1 cellular context compared by ENCODE assay signal in genomic region chr22:23742505-23743264, GRCh38.
TF ChIP-seq lines count a peak whose summit lies in the region.

No MANE protein-coding gene starts in this region.

TF ChIP-seq in GM12878, 131 proteins besides CTCF, POLR2A, EP300 and RAD21:
- TF ChIP-seq, protein P1, sequence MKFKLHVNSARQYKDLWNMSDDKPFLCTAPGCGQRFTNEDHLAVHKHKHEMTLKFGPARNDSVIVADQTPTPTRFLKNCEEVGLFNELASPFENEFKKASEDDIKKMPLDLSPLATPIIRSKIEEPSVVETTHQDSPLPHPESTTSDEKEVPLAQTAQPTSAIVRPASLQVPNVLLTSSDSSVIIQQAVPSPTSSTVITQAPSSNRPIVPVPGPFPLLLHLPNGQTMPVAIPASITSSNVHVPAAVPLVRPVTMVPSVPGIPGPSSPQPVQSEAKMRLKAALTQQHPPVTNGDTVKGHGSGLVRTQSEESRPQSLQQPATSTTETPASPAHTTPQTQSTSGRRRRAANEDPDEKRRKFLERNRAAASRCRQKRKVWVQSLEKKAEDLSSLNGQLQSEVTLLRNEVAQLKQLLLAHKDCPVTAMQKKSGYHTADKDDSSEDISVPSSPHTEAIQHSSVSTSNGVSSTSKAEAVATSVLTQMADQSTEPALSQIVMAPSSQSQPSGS (IDR thresholded peaks at IDR 0.05; ENCODE audit: low read length), result no peak
- TF ChIP-seq CBFB (IDR thresholded peaks at IDR 0.05; ENCODE audit: low read depth) (no peak), USF1 (IDR thresholded peaks at IDR 0.05; ENCODE audit: borderline replicate concordance, extremely low read length, insufficient read depth, low read depth, low read length) (no peak), ZNF592 (IDR thresholded peaks at IDR 0.05) (peak; percentile 98), ZNF24 (IDR thresholded peaks at IDR 0.05) (peak; percentile 93), RELA (IDR thresholded peaks at IDR 0.05; ENCODE audit: borderline replicate concordance, partially characterized antibody) (no peak), NR2C1 (IDR thresholded peaks at IDR 0.05) (no peak)
- TF ChIP-seq, protein P2, sequence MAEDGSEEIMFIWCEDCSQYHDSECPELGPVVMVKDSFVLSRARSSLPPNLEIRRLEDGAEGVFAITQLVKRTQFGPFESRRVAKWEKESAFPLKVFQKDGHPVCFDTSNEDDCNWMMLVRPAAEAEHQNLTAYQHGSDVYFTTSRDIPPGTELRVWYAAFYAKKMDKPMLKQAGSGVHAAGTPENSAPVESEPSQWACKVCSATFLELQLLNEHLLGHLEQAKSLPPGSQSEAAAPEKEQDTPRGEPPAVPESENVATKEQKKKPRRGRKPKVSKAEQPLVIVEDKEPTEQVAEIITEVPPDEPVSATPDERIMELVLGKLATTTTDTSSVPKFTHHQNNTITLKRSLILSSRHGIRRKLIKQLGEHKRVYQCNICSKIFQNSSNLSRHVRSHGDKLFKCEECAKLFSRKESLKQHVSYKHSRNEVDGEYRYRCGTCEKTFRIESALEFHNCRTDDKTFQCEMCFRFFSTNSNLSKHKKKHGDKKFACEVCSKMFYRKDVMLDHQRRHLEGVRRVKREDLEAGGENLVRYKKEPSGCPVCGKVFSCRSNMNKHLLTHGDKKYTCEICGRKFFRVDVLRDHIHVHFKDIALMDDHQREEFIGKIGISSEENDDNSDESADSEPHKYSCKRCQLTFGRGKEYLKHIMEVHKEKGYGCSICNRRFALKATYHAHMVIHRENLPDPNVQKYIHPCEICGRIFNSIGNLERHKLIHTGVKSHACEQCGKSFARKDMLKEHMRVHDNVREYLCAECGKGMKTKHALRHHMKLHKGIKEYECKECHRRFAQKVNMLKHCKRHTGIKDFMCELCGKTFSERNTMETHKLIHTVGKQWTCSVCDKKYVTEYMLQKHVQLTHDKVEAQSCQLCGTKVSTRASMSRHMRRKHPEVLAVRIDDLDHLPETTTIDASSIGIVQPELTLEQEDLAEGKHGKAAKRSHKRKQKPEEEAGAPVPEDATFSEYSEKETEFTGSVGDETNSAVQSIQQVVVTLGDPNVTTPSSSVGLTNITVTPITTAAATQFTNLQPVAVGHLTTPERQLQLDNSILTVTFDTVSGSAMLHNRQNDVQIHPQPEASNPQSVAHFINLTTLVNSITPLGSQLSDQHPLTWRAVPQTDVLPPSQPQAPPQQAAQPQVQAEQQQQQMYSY (CRISPR knock-in tag; IDR thresholded peaks at IDR 0.05), result no peak
- TF ChIP-seq, protein P3, sequence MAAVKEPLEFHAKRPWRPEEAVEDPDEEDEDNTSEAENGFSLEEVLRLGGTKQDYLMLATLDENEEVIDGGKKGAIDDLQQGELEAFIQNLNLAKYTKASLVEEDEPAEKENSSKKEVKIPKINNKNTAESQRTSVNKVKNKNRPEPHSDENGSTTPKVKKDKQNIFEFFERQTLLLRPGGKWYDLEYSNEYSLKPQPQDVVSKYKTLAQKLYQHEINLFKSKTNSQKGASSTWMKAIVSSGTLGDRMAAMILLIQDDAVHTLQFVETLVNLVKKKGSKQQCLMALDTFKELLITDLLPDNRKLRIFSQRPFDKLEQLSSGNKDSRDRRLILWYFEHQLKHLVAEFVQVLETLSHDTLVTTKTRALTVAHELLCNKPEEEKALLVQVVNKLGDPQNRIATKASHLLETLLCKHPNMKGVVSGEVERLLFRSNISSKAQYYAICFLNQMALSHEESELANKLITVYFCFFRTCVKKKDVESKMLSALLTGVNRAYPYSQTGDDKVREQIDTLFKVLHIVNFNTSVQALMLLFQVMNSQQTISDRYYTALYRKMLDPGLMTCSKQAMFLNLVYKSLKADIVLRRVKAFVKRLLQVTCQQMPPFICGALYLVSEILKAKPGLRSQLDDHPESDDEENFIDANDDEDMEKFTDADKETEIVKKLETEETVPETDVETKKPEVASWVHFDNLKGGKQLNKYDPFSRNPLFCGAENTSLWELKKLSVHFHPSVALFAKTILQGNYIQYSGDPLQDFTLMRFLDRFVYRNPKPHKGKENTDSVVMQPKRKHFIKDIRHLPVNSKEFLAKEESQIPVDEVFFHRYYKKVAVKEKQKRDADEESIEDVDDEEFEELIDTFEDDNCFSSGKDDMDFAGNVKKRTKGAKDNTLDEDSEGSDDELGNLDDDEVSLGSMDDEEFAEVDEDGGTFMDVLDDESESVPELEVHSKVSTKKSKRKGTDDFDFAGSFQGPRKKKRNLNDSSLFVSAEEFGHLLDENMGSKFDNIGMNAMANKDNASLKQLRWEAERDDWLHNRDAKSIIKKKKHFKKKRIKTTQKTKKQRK (IDR thresholded peaks at IDR 0.05; ENCODE audit: low read depth, low read length), result no peak
